ENCODE assay signal across 9 cellular contexts in the genomic region with DNA sequence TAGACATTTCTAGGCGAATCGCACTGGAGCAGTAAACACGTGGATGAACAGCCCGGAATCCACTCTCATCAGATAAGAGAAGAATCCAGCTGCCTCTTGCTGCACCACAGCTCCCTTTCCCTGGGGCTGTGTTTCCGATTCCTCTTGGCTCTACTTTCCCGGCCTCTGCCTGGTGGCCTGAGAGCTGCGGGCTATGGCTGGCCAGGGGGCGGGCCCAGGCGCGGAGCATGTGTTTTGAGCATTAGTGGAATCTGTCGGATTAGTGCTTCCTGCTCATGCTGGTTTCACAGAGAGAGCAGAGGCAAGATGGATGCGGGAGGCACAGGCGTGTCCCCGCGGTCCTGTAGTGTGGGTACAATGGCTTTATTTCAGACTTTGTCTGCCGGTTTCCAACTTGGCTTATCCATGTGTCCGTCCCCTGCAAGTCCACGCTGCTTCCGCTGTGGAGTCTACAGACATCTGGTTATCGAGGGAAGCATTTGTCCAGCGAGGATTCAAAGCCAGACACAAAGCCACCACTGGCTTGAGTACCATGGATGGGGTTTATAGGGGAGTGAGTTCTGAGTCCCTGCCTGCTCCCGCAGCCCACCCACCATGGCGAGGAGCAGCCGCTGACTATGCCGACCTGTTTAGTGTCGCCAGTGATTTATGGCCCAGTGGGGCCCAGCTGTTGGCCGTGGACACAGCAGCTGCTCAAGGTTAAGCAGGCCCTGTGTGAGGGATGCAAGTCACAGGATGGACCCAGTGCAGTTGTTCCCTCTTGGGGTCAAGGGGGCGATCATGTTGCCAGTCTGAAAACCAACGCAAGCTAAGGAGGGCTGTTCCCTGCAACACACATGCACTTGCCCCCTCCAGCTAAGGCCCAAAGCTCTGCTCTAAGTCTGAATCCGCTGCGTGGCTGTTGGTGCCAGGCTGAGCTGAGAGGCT. TPM values are rescaled to one million over a fixed set of nuclear protein-coding genes. Genes with fewer than 3 reads are reported as not detected.
DNase-seq lines count a peak whose midpoint lies in the region; ATAC-seq, FAIRE-seq and TF ChIP-seq lines count a peak whose summit lies in the region.
"Had no signal": no experiment of that assay in that cellular context is flagged by ENCODE, and none has a peak within 500 bp of the region (broad histone marks: within the 10 kb centered on the region; RNA-seq: fewer than 3 reads in every experiment).

No MANE protein-coding gene starts in this region.

- FAIRE-seq in GM12878 (lab: Jason Lieb, UNC) (no peak), keratinocyte (lab: Jason Lieb, UNC) (no peak)

- no peaks in the 10 kb centered on the region for H3K79me2 ChIP-seq in GM12878 (ENCODE audit: control insufficient read depth, insufficient read depth, low read length)
- H3K79me2 ChIP-seq in keratinocyte (ENCODE audit: control insufficient read depth, insufficient read depth, low read length) = no peaks in the 10 kb centered on the region

- H2AFZ ChIP-seq in GM12878 (ENCODE audit: control insufficient read depth, low read depth, low read length) (peak overlapping the region; percentile 65), keratinocyte (ENCODE audit: control insufficient read depth, low read length) (peak overlapping the region; percentile 67)

- DNase-seq in GOT3 (lab: John Stamatoyannopoulos, UW) = peak; percentile 16
- no peak for DNase-seq in GM12878 (ENCODE audit: low read depth, low spot score)
- no peak for DNase-seq in keratinocyte (ENCODE audit: low read depth, low spot score)
- DNase-seq in stimulated activated naive CD4-positive, alpha-beta T cell (lab: John Stamatoyannopoulos, UW) = no peak

- 0 out of 2 replicates have a peak, but pooled peaks cover 5% of the 10 kb centered on the region for H3K4me1 ChIP-seq in GM12878 (ENCODE audit: control insufficient read depth, insufficient read depth, low read length)
- no peaks in the 10 kb centered on the region for H3K4me1 ChIP-seq in keratinocyte (ENCODE audit: control insufficient read depth, extremely low read depth, insufficient read depth, low read length)
- H3K4me1 ChIP-seq in skeletal muscle tissue (ENCODE audit: control insufficient read depth in 3 of 3, insufficient read depth in 3 of 3, low read length in 3 of 3) = peaks cover 14 to 16% (median 14%) of the 10 kb centered on the region in 3 donors

- no peak for ATAC-seq in GM12878
- ATAC-seq in GM18519 (IDR thresholded peaks at IDR 0.05; ENCODE audit: low FRiP score, unreplicated experiment) = no peak
- no peak for ATAC-seq in HG02840 (IDR thresholded peaks at IDR 0.05; ENCODE audit: low FRiP score, unreplicated experiment)
- no peak for ATAC-seq in HG03442 (IDR thresholded peaks at IDR 0.05; ENCODE audit: unreplicated experiment)
- ATAC-seq: foreskin keratinocyte had no signal

- H3K9ac ChIP-seq in GM12878 (ENCODE audit: control insufficient read depth, insufficient read depth, low read length) (no peak overlapping the region), keratinocyte (ENCODE audit: control insufficient read depth, extremely low read depth, insufficient read depth, low read length) (no peak overlapping the region), skeletal muscle tissue (ENCODE audit: low read depth in 1 of 3, low read length in 3 of 3) (peak overlapping the region; percentile 42 to 74 (median 63))

- dilution Hi-C loops in keratinocyte (cut with MboI; ENCODE audit: extremely low pct_ligation_motif_present, low sequenced_read_pairs) = no loop called here

- TF ChIP-seq RAD21 in GM12878 (IDR thresholded peaks at IDR 0.05; ENCODE audit: insufficient read depth, low read depth, low read length) = no peak

- SMC1A ChIA-PET in GM12878 (lab: Charles Lee; ENCODE audit: uncharacterized antibody, unreplicated experiment) = no interaction called here

- WGBS in GM12878 (ENCODE audit: insufficient coverage, insufficient replicate concordance, low lambda C conversion rate, missing lambda C conversion rate) = 75% methylated on average over 28 of the region's 31 CpGs

- H3K36me3 ChIP-seq in GM12878 (ENCODE audit: control insufficient read depth in 2 of 2, insufficient read depth in 2 of 2, low read length in 1 of 2) (no peaks in the 10 kb centered on the region), keratinocyte (ENCODE audit: control insufficient read depth in 2 of 2, extremely low read depth in 1 of 2, insufficient read depth in 2 of 2, low read length in 2 of 2) (no peaks in the 10 kb centered on the region), skeletal muscle tissue (ENCODE audit: control insufficient read depth in 3 of 3, insufficient read depth in 3 of 3, low read length in 3 of 3) (no peaks in the 10 kb centered on the region)

- CTCF ChIA-PET in GM12878 (lab: Yijun Ruan, JAX) = no interaction called here

- in situ Hi-C loops in GM12878 (cut with MboI) = no loop called here

- no peaks in the 10 kb centered on the region for H3K9me1 ChIP-seq in keratinocyte (ENCODE audit: control insufficient read depth, extremely low read depth, insufficient read depth, low read length)

- intact Hi-C loops in GM12878 (cut with micrococcal nuclease; ENCODE audit: unreplicated experiment) = no loop called here

- no peaks in the 10 kb centered on the region for H3K9me3 ChIP-seq in GM12878 (replicated peaks; ENCODE audit: control insufficient read depth, insufficient read depth, low read length)
- no peaks in the 10 kb centered on the region for H3K9me3 ChIP-seq in keratinocyte (ENCODE audit: control insufficient read depth, low read depth, low read length)
- H3K9me3 ChIP-seq in skeletal muscle tissue (ENCODE audit: control insufficient read depth in 3 of 3, low read length in 3 of 3) = no peaks in the 10 kb centered on the region

- H3K4me3 ChIP-seq in GM12878 = no peak overlapping the region
- H3K4me3 ChIP-seq in keratinocyte (ENCODE audit: control insufficient read depth in 2 of 3, extremely low read depth in 1 of 3, insufficient read depth in 2 of 3, low read depth in 1 of 3, low read length in 3 of 3) = no peak overlapping the region
- H3K4me3 ChIP-seq in skeletal muscle tissue (ENCODE audit: low read length in 3 of 3) = peak overlapping the region; percentile 33 to 73 (median 71)

- no TSS peak for BruUV-seq in GM12878 (replicated peaks; lab: Mats Ljungman, UMichigan)

- TF ChIP-seq POLR2A in GM12878 (IDR thresholded peaks at IDR 0.05; ENCODE audit: low read depth, low read length) = no peak

- peak overlapping the region; percentile 33; the same call in 1 of the 2 replicates for H3K4me2 ChIP-seq in GM12878 (ENCODE audit: control insufficient read depth, insufficient read depth)
- H3K4me2 ChIP-seq in keratinocyte (ENCODE audit: control insufficient read depth, extremely low read depth, insufficient read depth, low read depth, low read length) = peak overlapping the region; percentile 29

- no peak overlapping the region for H3K27ac ChIP-seq in GM12878 (ENCODE audit: control insufficient read depth, insufficient read depth)
- no peak overlapping the region for H3K27ac ChIP-seq in keratinocyte (ENCODE audit: control insufficient read depth, insufficient read depth, low read length)
- H3K27ac ChIP-seq in skeletal muscle tissue (ENCODE audit: low read depth, low read length) = peak overlapping the region; percentile 28
- H3K27ac ChIP-seq: foreskin keratinocyte had no signal

- POLR2A ChIA-PET in GM12878 (lab: Charles Lee) = interaction anchor here (0.5 kb wide), 1 partner anchor 393 kb away, joined by 5 read pairs; no protein-coding TSS in a partner anchor

- no peak for TF ChIP-seq CTCF in GM12878 (IDR thresholded peaks at IDR 0.05 in 2 of 3, conservative IDR thresholded peaks at IDR 0.05 in 1 of 3; ENCODE audit: control insufficient read depth in 2 of 3, extremely low read depth in 1 of 3, insufficient read depth in 1 of 3, low read depth in 3 of 3, low read length in 3 of 3)
- TF ChIP-seq CTCF in keratinocyte (optimal IDR thresholded peaks at IDR 0.05 in 1 of 3, IDR thresholded peaks at IDR 0.05 in 1 of 3, conservative IDR thresholded peaks at IDR 0.05 in 1 of 3; ENCODE audit: extremely low read depth in 1 of 3, insufficient read depth in 2 of 3, low read length in 3 of 3) = no peak

- no peaks in the 10 kb centered on the region for H4K20me1 ChIP-seq in GM12878 (ENCODE audit: control insufficient read depth, insufficient read depth)
- no peaks in the 10 kb centered on the region for H4K20me1 ChIP-seq in keratinocyte (ENCODE audit: control insufficient read depth, extremely low read depth, insufficient read depth, low read length)

- no peak for TF ChIP-seq EP300 in GM12878 (IDR thresholded peaks at IDR 0.05; ENCODE audit: borderline replicate concordance in 1 of 2, control insufficient read depth in 1 of 2, low read depth in 2 of 2, low read length in 2 of 2)

- H3K27me3 ChIP-seq in GM12878 (replicated peaks in 1 of 2; ENCODE audit: control insufficient read depth in 2 of 2, insufficient read depth in 2 of 2, low read length in 1 of 2) = no peaks in the 10 kb centered on the region
- H3K27me3 ChIP-seq in keratinocyte (ENCODE audit: control insufficient read depth, extremely low read depth, insufficient read depth, low read length) = no peaks in the 10 kb centered on the region
- H3K27me3 ChIP-seq in skeletal muscle tissue (ENCODE audit: control insufficient read depth in 3 of 3, insufficient read depth in 3 of 3, low read length in 3 of 3) = no peaks in the 10 kb centered on the region
- H3K27me3 ChIP-seq: foreskin keratinocyte had no signal

- RAD21 ChIA-PET in GM12878 (lab: Charles Lee; ENCODE audit: unreplicated experiment) = interaction anchor here (1.4 kb wide), 1 partner anchor 126 kb away, joined by 3 read pairs; no protein-coding TSS in a partner anchor

RNA-seq across cellular contexts. Expression of gene EP300, which starts 43.3 kb away (rescaled TPM):
- 306 and 349 TPM in 2 replicates for total RNA-seq in GM12878 (2013; cell fraction: nucleolus; rRNA removed)
- total RNA-seq in GM12878 (2014; rRNA removed) = 19.6 and 25.3 TPM in 2 replicates
- 18.2 and 19.0 TPM in 2 replicates for total RNA-seq in GM12878 (2014; rRNA removed; fragmentation: Illumina TruSeq; extraction: Trizol)
- total RNA-seq in GM12878 (2021) = 46.8 and 48.5 TPM in 2 replicates
- polyA plus RNA-seq in GM12878 (2011; ENCODE audit: low read depth) = 25.8 TPM
- polyA plus RNA-seq in GM12878 (2011; rRNA removed) = 9.6 and 14.0 TPM in 2 replicates
- polyA plus RNA-seq in GM12878 (2011; cell fraction: cytosol; rRNA removed) = 14.3 and 23.6 TPM in 2 replicates
- polyA plus RNA-seq in GM12878 (2011; cell fraction: nucleus; rRNA removed) = 37.0 and 54.4 TPM in 2 replicates
- polyA plus RNA-seq in GM12878 (2012) = 25.2 and 26.1 TPM in 2 replicates
- 38.8 and 55.7 TPM in 2 replicates for polyA plus RNA-seq in GM12878 (2014; fragmentation: Illumina TruSeq; extraction: Trizol)
- polyA plus RNA-seq in GM12878 (2014; fragmentation: Nextera tagmentation; extraction: Ambion mirVana) = 10 to 100 TPM in 1 of 2 experiments, 1 to 10 TPM in 1; 5.5 to 11.6 TPM
- polyA plus RNA-seq in GM12878 (2014; rRNA removed) = 23.0 and 23.2 TPM in 2 replicates
- polyA plus RNA-seq in GM12878 (2016; fragmentation: Nextera tagmentation; extraction: Ambion mirVana) = 10 to 100 TPM; 24.0 to 25.2 TPM
- polyA minus RNA-seq in GM12878 (2011; rRNA and poly(A)+ RNA removed) = 65.7 and 111 TPM in 2 replicates
- polyA minus RNA-seq in GM12878 (2011; cell fraction: cytosol; rRNA and poly(A)+ RNA removed) = 26.5 and 45.7 TPM in 2 replicates
- 52.8 and 84.3 TPM in 2 replicates for polyA minus RNA-seq in GM12878 (2011; cell fraction: nucleus; rRNA and poly(A)+ RNA removed)
- 7.9 to 10.5 TPM (median 9.7 TPM) in 3 replicates for polyA plus RNA-seq in keratinocyte
- polyA plus RNA-seq in keratinocyte (2011; ENCODE audit: low read depth) = 23.9 TPM
- polyA plus RNA-seq in keratinocyte (2011; cell fraction: cytosol; rRNA removed) = 14.5 and 20.1 TPM in 2 replicates
- polyA plus RNA-seq in keratinocyte (2011; cell fraction: nucleus; rRNA removed) = 79.0 and 85.0 TPM in 2 replicates
- 21.6 and 21.8 TPM in 2 replicates for polyA plus RNA-seq in keratinocyte (2012; ENCODE audit: low replicate concordance)
- 51.2 to 126 TPM (median 62.3 TPM) in 3 replicates for polyA minus RNA-seq in keratinocyte
- 17.1 TPM for polyA minus RNA-seq in keratinocyte (2011; cell fraction: cytosol; rRNA and poly(A)+ RNA removed)
- polyA minus RNA-seq in keratinocyte (2011; cell fraction: nucleus; rRNA and poly(A)+ RNA removed) = 70.2 and 131 TPM in 2 replicates
- 57.9 TPM for total RNA-seq in skeletal muscle tissue

Comparison
In these comparisons a context has a peak if more than half of its experiments do, and no peak if none do; other contexts are left out.
1. H3K4me3 ChIP-seq: peak in skeletal muscle tissue (3 of 3); none in GM12878 (single experiment) and keratinocyte (0 of 3).
2. H3K9ac ChIP-seq: peak in skeletal muscle tissue (3 of 3); none in GM12878 (single experiment) and keratinocyte (single experiment).